1 cellular context compared by ENCODE assay signal in genomic region chr5:138129347-138129746, GRCh38.
TF ChIP-seq lines count a peak whose summit lies in the region.

No MANE protein-coding gene starts in this region.

TF ChIP-seq in HEK293, 187 proteins besides CTCF, POLR2A, EP300 and RAD21 (continued from another document and continues in another):
- TF ChIP-seq PRDM4 (tag by site-specific recombination; IDR thresholded peaks at IDR 0.05) (peak; percentile 74; the same call in 1 of the 2 replicates), ZNF48 (tag by site-specific recombination; IDR thresholded peaks at IDR 0.05) (no peak), ZNF555 (tag by site-specific recombination; conservative IDR thresholded peaks at IDR 0.05) (no peak), ZNF266 (tag by site-specific recombination; IDR thresholded peaks at IDR 0.05; ENCODE audit: low read depth) (no peak), ZNF37A (tag by site-specific recombination; IDR thresholded peaks at IDR 0.05) (no peak), ZNF202 (tag by site-specific recombination; IDR thresholded peaks at IDR 0.05; ENCODE audit: borderline replicate concordance) (no peak), RBAK (tag by site-specific recombination; IDR thresholded peaks at IDR 0.05) (no peak), KLF1 (tag by site-specific recombination; IDR thresholded peaks at IDR 0.05) (peak; percentile 44; the same call in 1 of the 2 replicates), ZNF350 (tag by site-specific recombination; IDR thresholded peaks at IDR 0.05) (no peak), ZBTB20 (tag by site-specific recombination; IDR thresholded peaks at IDR 0.05) (no peak), ZNF629 (tag by site-specific recombination; IDR thresholded peaks at IDR 0.05) (peak; percentile 49), ZNF571 (tag by site-specific recombination; IDR thresholded peaks at IDR 0.05) (no peak), ZBTB49 (tag by site-specific recombination; IDR thresholded peaks at IDR 0.05; ENCODE audit: low read depth) (no peak), YY2 (tag by site-specific recombination; IDR thresholded peaks at IDR 0.05) (no peak), ZNF776 (tag by site-specific recombination; IDR thresholded peaks at IDR 0.05; ENCODE audit: borderline replicate concordance) (no peak), PRDM1 (tag by site-specific recombination; IDR thresholded peaks at IDR 0.05) (no peak), ZNF133 (tag by site-specific recombination; IDR thresholded peaks at IDR 0.05) (no peak), ZNF416 (tag by site-specific recombination; IDR thresholded peaks at IDR 0.05) (no peak), ZNF514 (tag by site-specific recombination; IDR thresholded peaks at IDR 0.05) (no peak), ZBTB6 (tag by site-specific recombination; IDR thresholded peaks at IDR 0.05) (no peak), ZNF670 (tag by site-specific recombination; IDR thresholded peaks at IDR 0.05; ENCODE audit: low read depth) (no peak), ZNF112 (tag by site-specific recombination; IDR thresholded peaks at IDR 0.05) (no peak), GFI1B (tag by site-specific recombination; IDR thresholded peaks at IDR 0.05) (no peak), ZNF24 (tag by site-specific recombination; IDR thresholded peaks at IDR 0.05) (no peak), ZEB2 (tag by site-specific recombination; IDR thresholded peaks at IDR 0.05) (peak; percentile 54; the same call in 1 of the 2 replicates), ZNF2 (tag by site-specific recombination; IDR thresholded peaks at IDR 0.05) (no peak), ZNF785 (tag by site-specific recombination; IDR thresholded peaks at IDR 0.05) (no peak), GLI4 (tag by site-specific recombination; IDR thresholded peaks at IDR 0.05) (no peak), ZNF830 (tag by site-specific recombination; IDR thresholded peaks at IDR 0.05; ENCODE audit: low read depth) (no peak), ZBTB8A (tag by site-specific recombination; IDR thresholded peaks at IDR 0.05) (no peak), KLF7 (tag by site-specific recombination; IDR thresholded peaks at IDR 0.05; ENCODE audit: borderline replicate concordance) (0 out of 2 replicates have a peak, but pooled peaks have one; percentile 35), ZNF610 (tag by site-specific recombination; IDR thresholded peaks at IDR 0.05; ENCODE audit: borderline replicate concordance) (peak; percentile 25; the same call in 1 of the 2 replicates), ZNF404 (tag by site-specific recombination; IDR thresholded peaks at IDR 0.05) (no peak), IKZF3 (tag by site-specific recombination; IDR thresholded peaks at IDR 0.05) (peak; percentile 44; the same call in 1 of the 2 replicates), ZNF837 (tag by site-specific recombination; IDR thresholded peaks at IDR 0.05) (no peak), ZNF518A (tag by site-specific recombination; conservative IDR thresholded peaks at IDR 0.05; ENCODE audit: low read depth) (no peak), ZFHX2 (tag by site-specific recombination; conservative IDR thresholded peaks at IDR 0.05) (no peak), ZNF521 (tag by site-specific recombination; IDR thresholded peaks at IDR 0.05) (no peak), ZNF132 (tag by site-specific recombination; IDR thresholded peaks at IDR 0.05; ENCODE audit: borderline replicate concordance) (no peak), OVOL3 (tag by site-specific recombination; IDR thresholded peaks at IDR 0.05) (peak; percentile 66; the same call in 1 of the 2 replicates), ZNF704 (tag by site-specific recombination; IDR thresholded peaks at IDR 0.05) (no peak), ZNF692 (tag by site-specific recombination; IDR thresholded peaks at IDR 0.05) (no peak), ZNF23 (tag by site-specific recombination; IDR thresholded peaks at IDR 0.05; ENCODE audit: borderline replicate concordance) (no peak), PBX3 (CRISPR knock-in tag; IDR thresholded peaks at IDR 0.05) (no peak), PRDM10 (tag by site-specific recombination; IDR thresholded peaks at IDR 0.05) (no peak), KLF8 (tag by site-specific recombination; IDR thresholded peaks at IDR 0.05) (peak; percentile 70), ZNF366 (tag by site-specific recombination; conservative IDR thresholded peaks at IDR 0.05) (0 out of 2 replicates have a peak, but pooled peaks have one; percentile 17), ZNF510 (tag by site-specific recombination; IDR thresholded peaks at IDR 0.05; ENCODE audit: insufficient replicate concordance) (no peak), ZNF138 (tag by site-specific recombination; IDR thresholded peaks at IDR 0.05; ENCODE audit: borderline replicate concordance) (no peak)
